In the genomic region with DNA sequence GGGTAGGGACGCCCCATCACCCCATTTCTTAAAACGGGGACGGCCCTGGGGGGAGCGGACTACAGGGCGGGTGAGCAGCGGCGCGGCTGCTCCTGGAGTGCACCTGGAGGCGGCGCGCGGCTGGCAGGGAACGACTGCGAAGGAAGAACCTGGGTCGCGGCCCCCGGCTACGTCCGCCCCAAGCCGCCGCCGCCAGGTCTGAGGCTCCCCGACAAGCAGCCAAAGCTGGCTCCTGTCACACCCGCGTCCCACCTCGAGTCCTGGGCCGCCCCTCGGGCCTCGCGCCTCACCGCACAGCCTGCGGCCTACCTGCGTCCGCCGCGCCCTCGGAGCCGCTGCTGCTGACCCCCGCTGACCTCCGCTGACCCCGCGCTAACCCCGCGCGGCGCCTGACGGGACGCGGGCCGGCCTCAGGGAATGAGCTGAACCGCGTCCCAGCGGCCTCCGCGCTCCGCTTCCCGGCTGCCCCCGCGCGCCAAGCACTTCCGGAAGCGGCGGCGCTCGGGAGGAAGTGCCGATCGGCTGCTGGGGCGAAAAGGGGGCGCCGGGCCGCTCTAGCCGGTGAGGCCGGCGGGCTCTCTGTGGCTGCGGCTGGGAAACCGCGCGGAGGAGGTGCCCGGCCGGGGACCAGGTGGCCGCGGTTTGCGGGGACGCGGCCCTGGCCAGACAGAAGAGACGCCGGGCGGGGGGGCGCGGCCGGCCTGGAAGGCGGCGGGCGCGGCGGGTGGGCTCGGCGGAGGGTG, we compare ENCODE assay signal across 8 cellular contexts. TPM values are rescaled to one million over a fixed set of nuclear protein-coding genes. Genes with fewer than 3 reads are reported as not detected.
A peak's percentile ranks its signal among the peaks of the same experiment; 100 is the strongest.
DNase-seq lines count a peak whose midpoint lies in the region; ATAC-seq and TF ChIP-seq lines count a peak whose summit lies in the region.

A gene with protein sequence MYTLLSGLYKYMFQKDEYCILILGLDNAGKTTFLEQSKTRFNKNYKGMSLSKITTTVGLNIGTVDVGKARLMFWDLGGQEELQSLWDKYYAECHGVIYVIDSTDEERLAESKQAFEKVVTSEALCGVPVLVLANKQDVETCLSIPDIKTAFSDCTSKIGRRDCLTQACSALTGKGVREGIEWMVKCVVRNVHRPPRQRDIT (minus strand): TSS at position 419 of the 743 bp plus-strand sequence. CDS start 885 bp downstream, outside the sequence.
A gene with protein sequence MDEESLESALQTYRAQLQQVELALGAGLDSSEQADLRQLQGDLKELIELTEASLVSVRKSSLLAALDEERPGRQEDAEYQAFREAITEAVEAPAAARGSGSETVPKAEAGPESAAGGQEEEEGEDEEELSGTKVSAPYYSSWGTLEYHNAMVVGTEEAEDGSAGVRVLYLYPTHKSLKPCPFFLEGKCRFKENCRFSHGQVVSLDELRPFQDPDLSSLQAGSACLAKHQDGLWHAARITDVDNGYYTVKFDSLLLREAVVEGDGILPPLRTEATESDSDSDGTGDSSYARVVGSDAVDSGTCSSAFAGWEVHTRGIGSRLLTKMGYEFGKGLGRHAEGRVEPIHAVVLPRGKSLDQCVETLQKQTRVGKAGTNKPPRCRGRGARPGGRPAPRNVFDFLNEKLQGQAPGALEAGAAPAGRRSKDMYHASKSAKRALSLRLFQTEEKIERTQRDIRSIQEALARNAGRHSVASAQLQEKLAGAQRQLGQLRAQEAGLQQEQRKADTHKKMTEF (plus strand): TSS at position 482 of the 743 bp plus-strand sequence. CDS start 542 bp downstream, outside the sequence.

- TF ChIP-seq CTCF in HCT116 (IDR thresholded peaks at IDR 0.05 in 2 of 3, conservative IDR thresholded peaks at IDR 0.05 in 1 of 3; ENCODE audit: borderline replicate concordance in 1 of 3, insufficient read depth in 1 of 3, low read depth in 2 of 3, low read length in 2 of 3): no peak
- no peak for TF ChIP-seq CTCF in SK-N-SH (IDR thresholded peaks at IDR 0.05)

- TF ChIP-seq RAD21 in HCT116 (IDR thresholded peaks at IDR 0.05; ENCODE audit: low read depth) (no peak), SK-N-SH (IDR thresholded peaks at IDR 0.05; ENCODE audit: low read length) (no peak)

- H3K9me2 ChIP-seq in HCT116 (ENCODE audit: insufficient read depth): no peaks in the 10 kb centered on the region
- H3K9me2 ChIP-seq in SK-N-SH: no peaks in the 10 kb centered on the region

- H3K4me2 ChIP-seq in HCT116 (ENCODE audit: low read length): peak within 1 kb of the TSS; percentile 95
- H3K4me2 ChIP-seq in SK-N-SH: peak within 1 kb of the TSS; percentile 92

- no peak for TF ChIP-seq EP300 in SK-N-SH (IDR thresholded peaks at IDR 0.05; ENCODE audit: borderline replicate concordance in 1 of 2, low read depth in 1 of 2, low read length in 1 of 2)

- peaks cover 13 to 23% of the 10 kb centered on the region in 2 experiments for H3K4me1 ChIP-seq in HCT116 (ENCODE audit: control insufficient read depth in 1 of 2, insufficient read depth in 2 of 2, low read length in 2 of 2)
- H3K4me1 ChIP-seq in SK-N-SH (ENCODE audit: control insufficient read depth in 1 of 2, insufficient read depth in 2 of 2, low read depth in 1 of 2, low read length in 1 of 2): peaks cover 0 to 20% of the 10 kb centered on the region in 2 experiments; a peak in 1 of 4 replicates

- H3K27me3 Mint-ChIP-seq in activated naive CD4-positive, alpha-beta T cell treated with anti-CD3 and anti-CD28 coated beads, Interleukin-2, amount 10 ng/mL, durations not matched to agents 7 days and 5 days: no peaks in the 10 kb centered on the region

- in situ Hi-C loops in G401 (cut with HindIII; ENCODE audit: low sequenced_read_pairs): no loop called here

- peaks cover 4% of the 10 kb centered on the region for H3F3A ChIP-seq in SK-N-SH (replicated peaks; ENCODE audit: insufficient read depth)

- H3K36me3 ChIP-seq in HCT116 (ENCODE audit: control insufficient read depth in 1 of 2, insufficient read depth in 2 of 2, low read length in 2 of 2) (peaks cover 14 to 46% of the 10 kb centered on the region in 2 experiments), SK-N-SH (replicated peaks in 1 of 2; ENCODE audit: control insufficient read depth in 1 of 2, insufficient read depth in 2 of 2, low read length in 1 of 2) (peaks cover 43 to 53% of the 10 kb centered on the region in 2 experiments)

- POLR2A ChIA-PET in HCT116 (lab: Charles Lee) (interaction anchor here (0.6 to 2.2 kb wide), 6 partner anchors 9 to 158 kb away, joined by 3 to 15 read pairs (median 4); a partner anchor contains a TSS), SK-N-SH (lab: Yijun Ruan, JAX) (interaction anchor here (0.6 to 2.6 kb wide), 10 partner anchors 10 to 272 kb away, joined by 3 to 22 read pairs (median 4); a partner anchor contains a TSS)

- H4K20me1 ChIP-seq in HCT116 (ENCODE audit: insufficient read depth) (no peaks in the 10 kb centered on the region), SK-N-SH (ENCODE audit: insufficient read depth) (0 out of 2 replicates have a peak, but pooled peaks cover 1% of the 10 kb centered on the region)

- H3K4me3 ChIP-seq in HCT116 (replicated peaks in 1 of 2; ENCODE audit: low read depth in 1 of 2, low read length in 2 of 2): peak within 1 kb of the TSS; percentile 85 to 96
- H3K4me3 ChIP-seq in SK-N-SH (ENCODE audit: low read depth in 2 of 2, low read length in 1 of 2): peak within 1 kb of the TSS; percentile 70 to 90

- H3K9me3 ChIP-seq in HCT116 (ENCODE audit: control insufficient read depth in 1 of 2, insufficient read depth in 1 of 2, low read depth in 1 of 2, low read length in 2 of 2) (0 out of 4 replicates have a peak, but pooled peaks cover 0 to 6% of the 10 kb centered on the region in 2 experiments), SK-N-SH (peaks cover 7% of the 10 kb centered on the region)

- H3K9ac ChIP-seq in HCT116 (ENCODE audit: low read length): peak within 1 kb of the TSS; percentile 96
- H3K9ac ChIP-seq in SK-N-SH: peak within 1 kb of the TSS; percentile 89

- peak; percentile 85 for ATAC-seq in HCT116

- RAD21 ChIA-PET in HCT116 (lab: Charles Lee; ENCODE audit: low non-redundant PET in 1 of 2, low total read pairs in 2 of 2, uncharacterized antibody in 2 of 2, unreplicated experiment in 2 of 2): interaction anchor here in 1 of 2 experiments (1.0 kb wide), 1 partner anchor 157 kb away, joined by 4 read pairs; a partner anchor contains a TSS

- H3K36me3 Mint-ChIP-seq in activated naive CD4-positive, alpha-beta T cell treated with anti-CD3 and anti-CD28 coated beads, Interleukin-2, amount 10 ng/mL, durations not matched to agents 7 days and 5 days: peaks cover 57% of the 10 kb centered on the region

- H2AFZ ChIP-seq in HCT116 (ENCODE audit: low read depth, low read length, poor library complexity, severe bottlenecking): no peak within 1 kb of the TSS
- H2AFZ ChIP-seq in SK-N-SH (ENCODE audit: low read depth): no peak within 1 kb of the TSS

- H3K27ac ChIP-seq in HCT116 (ENCODE audit: low read depth, low read length): peak within 1 kb of the TSS; percentile 95
- H3K27ac ChIP-seq in SK-N-SH (ENCODE audit: low read depth in 2 of 2, low read length in 1 of 2): peak within 1 kb of the TSS; percentile 65 to 71

- DNase-seq in G401 (ENCODE audit: low spot score) (peak; percentile 82), HCT116 (ENCODE audit: low read depth, low spot score) (peak; percentile 47), NAMALWA (ENCODE audit: low spot score) (peak; percentile 77), SK-N-SH (peak; percentile 96), globus pallidus (ENCODE audit: low spot score) (peak; percentile 85), nucleus accumbens (lab: John Stamatoyannopoulos, UW) (peak in 54 of 56 donors; percentile 57 to 96 (median 86)), superior temporal gyrus (ENCODE audit: extremely low spot score) (peak; percentile 87)
- DNase-seq in activated naive CD4-positive, alpha-beta T cell treated with anti-CD3 and anti-CD28 coated beads, Interleukin-2, amount 10 ng/mL, durations not matched to agents 7 days and 5 days: peak; percentile 91

- H3K4me1 Mint-ChIP-seq in activated naive CD4-positive, alpha-beta T cell treated with anti-CD3 and anti-CD28 coated beads, Interleukin-2, amount 10 ng/mL, durations not matched to agents 7 days and 5 days: peaks cover 48% of the 10 kb centered on the region

- H3K9me3 Mint-ChIP-seq in activated naive CD4-positive, alpha-beta T cell treated with anti-CD3 and anti-CD28 coated beads, Interleukin-2, amount 10 ng/mL, durations not matched to agents 7 days and 5 days: peaks cover 5% of the 10 kb centered on the region

- H3K79me2 ChIP-seq in HCT116 (ENCODE audit: insufficient read depth, low read length): peaks cover 75% of the 10 kb centered on the region
- H3K79me2 ChIP-seq in SK-N-SH (ENCODE audit: insufficient read depth): peaks cover 79% of the 10 kb centered on the region

- H3K27ac Mint-ChIP-seq in activated naive CD4-positive, alpha-beta T cell treated with anti-CD3 and anti-CD28 coated beads, Interleukin-2, amount 10 ng/mL, durations not matched to agents 7 days and 5 days: peak within 1 kb of the TSS; percentile 80

- under 1% methylated on average over 44 of the region's 98 CpGs for WGBS in SK-N-SH (ENCODE audit: low lambda C conversion rate)

- peak; percentile 53 for TF ChIP-seq POLR2A in HCT116 (IDR thresholded peaks at IDR 0.05; ENCODE audit: borderline replicate concordance, extremely low read depth, insufficient read depth, insufficient read length)

- no TSS peak for BruUV-seq in HCT116 (replicated peaks; lab: Mats Ljungman, UMichigan)

- H3K4me3 Mint-ChIP-seq in activated naive CD4-positive, alpha-beta T cell treated with anti-CD3 and anti-CD28 coated beads, Interleukin-2, amount 10 ng/mL, durations not matched to agents 7 days and 5 days: peak within 1 kb of the TSS; percentile 80

- CTCF ChIA-PET in HCT116 (lab: Charles Lee): interaction anchor here (0.8 to 1.7 kb wide), 8 partner anchors 9 to 273 kb away, joined by 3 to 9 read pairs (median 4); a partner anchor contains a TSS
- CTCF ChIA-PET in SK-N-SH (lab: Yijun Ruan, JAX): interaction anchor here (0.9 to 1.6 kb wide), 5 partner anchors 14 to 272 kb away, joined by 3 to 4 read pairs (median 3); no protein-coding TSS in a partner anchor
- CTCF ChIA-PET in activated naive CD4-positive, alpha-beta T cell treated with anti-CD3 and anti-CD28 coated beads, Interleukin-2, amount 10 ng/mL, durations not matched to agents 7 days and 5 days (lab: Charles Lee): interaction anchor here (0.7 to 2.9 kb wide), 17 partner anchors 8 to 266 kb away, joined by 3 to 14 read pairs (median 3); a partner anchor contains a TSS

- intact Hi-C loops in HCT116 (cut with micrococcal nuclease): loop anchor here (1.0 to 10.0 kb wide), 2 partner anchors 267 to 347 kb away; no protein-coding TSS in a partner anchor

- H3K27me3 ChIP-seq in HCT116 (ENCODE audit: insufficient read depth, low read length) (no peaks in the 10 kb centered on the region), SK-N-SH (ENCODE audit: insufficient read depth) (no peaks in the 10 kb centered on the region)

RNA-seq across cellular contexts. Expression of the first gene that starts in this region (rescaled TPM):
- total RNA-seq in G401 (2014; rRNA removed; shearing (Covaris generic)): 33.0 and 36.7 TPM in 2 replicates
- 53.7 TPM for total RNA-seq in HCT116 (2021; ENCODE audit: unreplicated experiment)
- polyA plus RNA-seq in HCT116 (2012): 36.3 and 39.8 TPM in 2 replicates
- 65.4 and 72.8 TPM in 2 replicates for polyA plus RNA-seq in SK-N-SH (2012; rRNA removed)
- polyA plus RNA-seq in SK-N-SH (2012; cell fraction: cytosol; rRNA removed): 47.9 and 57.4 TPM in 2 replicates
- polyA plus RNA-seq in SK-N-SH (2012; cell fraction: nucleus; rRNA removed): 132 and 145 TPM in 2 replicates

RNA-seq across cellular contexts. Expression of the second gene that starts in this region (rescaled TPM):
- total RNA-seq in G401 (2014; rRNA removed; shearing (Covaris generic)): 49.4 and 52.7 TPM in 2 replicates
- 30.6 TPM for total RNA-seq in HCT116 (2021; ENCODE audit: unreplicated experiment)
- 18.5 and 21.0 TPM in 2 replicates for polyA plus RNA-seq in HCT116 (2012)
- polyA plus RNA-seq in SK-N-SH (2012; rRNA removed): 33.7 and 36.8 TPM in 2 replicates
- 9.8 and 14.3 TPM in 2 replicates for polyA plus RNA-seq in SK-N-SH (2012; cell fraction: cytosol; rRNA removed)
- polyA plus RNA-seq in SK-N-SH (2012; cell fraction: nucleus; rRNA removed): 152 and 206 TPM in 2 replicates

Comparison
In these comparisons a context has a peak if more than half of its experiments do, and no peak if none do; other contexts are left out.
1. Peak in every context shown above with its lines: DNase-seq, ATAC-seq, H3K4me3 ChIP-seq and H3K27ac ChIP-seq.